In the genomic region with DNA sequence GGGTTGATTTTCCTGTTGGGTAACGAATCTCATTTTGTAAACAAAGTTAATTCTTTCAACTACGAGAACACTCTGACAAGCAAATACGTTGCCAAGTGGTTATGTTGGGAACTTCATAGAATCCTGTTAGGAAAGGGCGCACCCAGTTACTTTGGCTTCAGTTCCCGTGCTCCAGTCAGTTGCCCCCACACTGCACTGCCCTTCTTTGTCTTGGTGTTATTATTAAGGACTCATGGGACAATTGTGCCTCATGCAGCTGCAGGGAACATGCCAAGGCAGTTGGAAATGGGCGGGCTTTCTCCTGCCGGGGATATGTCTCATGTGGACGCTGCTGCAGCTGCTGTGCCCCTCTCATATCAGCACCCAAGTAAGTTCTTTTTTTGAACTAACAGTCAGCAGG, we compare ENCODE assay signal across 13 cellular contexts. TPM values are rescaled to one million over a fixed set of nuclear protein-coding genes. Genes with fewer than 3 reads are reported as not detected.
A peak's percentile ranks its signal among the peaks of the same experiment; 100 is the strongest.
DNase-seq lines count a peak whose midpoint lies in the region; ATAC-seq and TF ChIP-seq lines count a peak whose summit lies in the region.
"Had no signal": no experiment of that assay in that cellular context is flagged by ENCODE, and none has a peak within 500 bp of the region (broad histone marks: within the 10 kb centered on the region; RNA-seq: fewer than 3 reads in every experiment).

No MANE protein-coding gene starts in this region.

- dilution Hi-C loops in mammary epithelial cell (cut with HindIII; ENCODE audit: low sequenced_read_pairs): no loop called here

- H3K79me2 ChIP-seq in mammary epithelial cell (ENCODE audit: insufficient read depth, low read length) (no peaks in the 10 kb centered on the region), neural progenitor cell (ENCODE audit: low read depth) (no peaks in the 10 kb centered on the region)

- no TSS peak for BruUV-seq in mammary epithelial cell (replicated peaks; lab: Mats Ljungman, UMichigan)

- H3K4me1 Mint-ChIP-seq in neural progenitor cell: peaks cover 22% of the 10 kb centered on the region

- ATAC-seq in aorta (ENCODE audit: low FRiP score) (peak; percentile 56), GM19035 (IDR thresholded peaks at IDR 0.05; ENCODE audit: unreplicated experiment) (no peak)
- ATAC-seq: effector memory CD8-positive, alpha-beta T cell; PC-3 had no signal

- peaks cover 12% of the 10 kb centered on the region for H3F3A ChIP-seq in neural progenitor cell (ENCODE audit: low read depth)

- no peak overlapping the region for H3K4me2 ChIP-seq in mammary epithelial cell (ENCODE audit: insufficient read depth, low read depth, low read length)
- no peak overlapping the region for H3K4me2 ChIP-seq in neural progenitor cell

- H3K36me3 ChIP-seq in breast epithelium (no peaks in the 10 kb centered on the region), mammary epithelial cell (ENCODE audit: insufficient read depth, low read length) (peaks cover 39% of the 10 kb centered on the region), neural progenitor cell (peaks cover 10% of the 10 kb centered on the region), aorta (ENCODE audit: control insufficient read depth in 1 of 2, insufficient read depth in 2 of 2, low read length in 1 of 2) (peaks cover 0 to 2% of the 10 kb centered on the region in 2 donors)

- H3K9ac ChIP-seq in mammary epithelial cell (ENCODE audit: insufficient read depth, low read length): no peak overlapping the region
- H3K9ac ChIP-seq in neural progenitor cell: no peak overlapping the region

- H3K4me1 ChIP-seq in breast epithelium: peaks cover 0 to 4% of the 10 kb centered on the region in 2 donors
- no peaks in the 10 kb centered on the region for H3K4me1 ChIP-seq in mammary epithelial cell (ENCODE audit: insufficient read depth, low read length)
- H3K4me1 ChIP-seq in neural progenitor cell: peaks cover 28% of the 10 kb centered on the region
- H3K4me1 ChIP-seq in aorta (ENCODE audit: control insufficient read depth in 1 of 2, insufficient read depth in 2 of 2, low read length in 2 of 2): peaks cover 0 to 2% of the 10 kb centered on the region in 2 donors

- CTCF ChIA-PET in mammary epithelial cell (lab: Charles Lee; ENCODE audit: low non-redundant PET): no interaction called here

- H4K20me1 ChIP-seq in mammary epithelial cell (ENCODE audit: insufficient read depth, low read length): no peaks in the 10 kb centered on the region
- H4K20me1 ChIP-seq in neural progenitor cell (ENCODE audit: low read depth): no peaks in the 10 kb centered on the region

- H3K36me3 Mint-ChIP-seq in neural progenitor cell: peaks cover 9% of the 10 kb centered on the region

- peak in 2 of 3 donors; percentile 19 to 24 for TF ChIP-seq CTCF in breast epithelium (IDR thresholded peaks at IDR 0.05)
- TF ChIP-seq CTCF in mammary epithelial cell (conservative IDR thresholded peaks at IDR 0.05 in 1 of 2, IDR thresholded peaks at IDR 0.05 in 1 of 2; ENCODE audit: extremely low read depth in 1 of 2, insufficient read depth in 1 of 2, low read depth in 1 of 2, low read length in 2 of 2): no peak
- peak; percentile 18 for TF ChIP-seq CTCF in fibroblast of the aortic adventitia (IDR thresholded peaks at IDR 0.05; ENCODE audit: insufficient read depth, low read length)
- TF ChIP-seq CTCF in neural progenitor cell (IDR thresholded peaks at IDR 0.05): no peak

- peak overlapping the region; percentile 48 for H3K27ac Mint-ChIP-seq in neural progenitor cell
- H3K27ac Mint-ChIP-seq: activated CD4-positive, alpha-beta T cell treated with anti-CD3 and anti-CD28 coated beads, Interleukin-2, amount 10 ng/mL, durations not matched to agents 7 days and 5 days had no signal

- WGBS in mammary epithelial cell (ENCODE audit: low coverage, missing lambda C conversion rate): 49% methylated on average over 8 of the region's 8 CpGs
- WGBS in aorta, 2 donors: 7 to 47% methylated on average over 8 of the region's 8 CpGs

- no peaks in the 10 kb centered on the region for H3K9me3 Mint-ChIP-seq in neural progenitor cell
- H3K9me3 Mint-ChIP-seq: activated CD4-positive, alpha-beta T cell treated with anti-CD3 and anti-CD28 coated beads, Interleukin-2, amount 10 ng/mL, durations not matched to agents 7 days and 5 days; effector memory CD8-positive, alpha-beta T cell had no signal

- TF ChIP-seq POLR2A in breast epithelium (IDR thresholded peaks at IDR 0.05): no peak

- H3K27ac ChIP-seq in breast epithelium (peak overlapping the region; percentile 1 to 66), mammary epithelial cell (ENCODE audit: insufficient read depth, low read depth, low read length) (no peak overlapping the region), neural progenitor cell (peak overlapping the region; percentile 79), aorta (ENCODE audit: low read depth in 1 of 2, low read length in 2 of 2) (no peak overlapping the region)

- H3K4me3 ChIP-seq in breast epithelium (no peak overlapping the region), mammary epithelial cell (replicated peaks in 1 of 3; ENCODE audit: insufficient read depth in 1 of 3, low read depth in 2 of 3, low read length in 3 of 3) (no peak overlapping the region), fibroblast of the aortic adventitia (ENCODE audit: low read depth, low read length) (no peak overlapping the region), neural progenitor cell (no peak overlapping the region), aorta (ENCODE audit: low read length in 2 of 2) (no peak overlapping the region)

- intact Hi-C loops in breast epithelium (cut with DNase I; ENCODE audit: low total_unique reads): no loop called here
- intact Hi-C loops in mammary epithelial cell (cut with micrococcal nuclease): no loop called here
- intact Hi-C loops in aorta (cut with DNase I): loop anchor here in 1 of 2 donors (10.0 kb wide), 1 partner anchor 131 kb away; no protein-coding TSS in a partner anchor

- H3K27me3 ChIP-seq in breast epithelium (peaks cover 0 to 4% of the 10 kb centered on the region in 2 donors), mammary epithelial cell (ENCODE audit: insufficient read depth, low read length) (no peaks in the 10 kb centered on the region), neural progenitor cell (no peaks in the 10 kb centered on the region), aorta (ENCODE audit: control insufficient read depth in 1 of 2, insufficient read depth in 2 of 2, low read length in 1 of 2) (no peaks in the 10 kb centered on the region)

- H2AFZ ChIP-seq in mammary epithelial cell (ENCODE audit: low read depth, low read length): no peak overlapping the region
- no peak overlapping the region for H2AFZ ChIP-seq in neural progenitor cell (replicated peaks)

- in situ Hi-C loops in mammary epithelial cell (cut with MboI; ENCODE audit: low sequenced_read_pairs in 2 of 2): no loop called here

- H3K27me3 Mint-ChIP-seq in neural progenitor cell (ENCODE audit: insufficient read depth, low read depth): peaks cover 2% of the 10 kb centered on the region
- H3K27me3 Mint-ChIP-seq: activated CD4-positive, alpha-beta T cell treated with anti-CD3 and anti-CD28 coated beads, Interleukin-2, amount 10 ng/mL, durations not matched to agents 7 days and 5 days; effector memory CD8-positive, alpha-beta T cell had no signal

- H3K9me3 ChIP-seq in breast epithelium (no peaks in the 10 kb centered on the region), mammary epithelial cell (replicated peaks; ENCODE audit: insufficient read depth, low read length) (no peaks in the 10 kb centered on the region), neural progenitor cell (ENCODE audit: low read depth) (no peaks in the 10 kb centered on the region), aorta (ENCODE audit: control insufficient read depth, low read length) (no peaks in the 10 kb centered on the region)

- DNase-seq in breast epithelium (ENCODE audit: low spot score in 2 of 2) (peak in 1 of 2 donors; percentile 50), mammary epithelial cell (no peak), fibroblast of the aortic adventitia (ENCODE audit: low read depth) (no peak), neural progenitor cell (ENCODE audit: low spot score) (peak; percentile 25), aorta (peak in 1 of 2 donors; percentile 48), GDM1 (lab: John Stamatoyannopoulos, UW) (no peak), NCI-H2196 (lab: John Stamatoyannopoulos, UW; ENCODE audit: unreplicated experiment) (no peak)
- DNase-seq: activated CD4-positive, alpha-beta T cell treated with anti-CD3 and anti-CD28 coated beads, Interleukin-2, amount 10 ng/mL, durations not matched to agents 7 days and 5 days; effector memory CD8-positive, alpha-beta T cell; NCI-H2171; PC-3; stimulated activated CD4-positive, alpha-beta T cell treated with anti-CD3 and anti-CD28 coated beads, Interleukin-15, amount 100 ng/mL, for 24 hours had no signal

- no peak overlapping the region for H3K4me3 Mint-ChIP-seq in neural progenitor cell
- H3K4me3 Mint-ChIP-seq: activated CD4-positive, alpha-beta T cell treated with anti-CD3 and anti-CD28 coated beads, Interleukin-2, amount 10 ng/mL, durations not matched to agents 7 days and 5 days; effector memory CD8-positive, alpha-beta T cell had no signal

RNA-seq across cellular contexts. Expression of a gene that starts 28.9 kb away (rescaled TPM):
- total RNA-seq in breast epithelium (100 to 1,000 TPM in 1 of 3 donors, 10 to 100 TPM in 2; 10.7 to 136 (median 48.8) TPM), mammary epithelial cell (10 to 100 TPM; 39.3 to 42.0 TPM), fibroblast of the aortic adventitia (ENCODE audit: low replicate concordance) (20.3 and 41.7 TPM in 2 replicates), neural progenitor cell (ENCODE audit: low replicate concordance) (23.3 and 36.0 TPM in 2 replicates), aorta (10 to 100 TPM; 23.8 to 34.6 TPM)
- polyA plus RNA-seq in mammary epithelial cell (12.5 TPM), aorta (10 to 100 TPM in 1 of 2 donors, 1 to 10 TPM in 1; 8.4 to 61.6 TPM)
- polyA minus RNA-seq in mammary epithelial cell: 3.2 TPM

RNA-seq across cellular contexts. Expression of a gene that starts 29.1 kb away (rescaled TPM):
- total RNA-seq in breast epithelium (10 to 100 TPM in 2 of 3 donors, 1 to 10 TPM in 1; 8.2 to 25.3 (median 21.0) TPM), mammary epithelial cell (10 to 100 TPM; 25.3 to 31.2 TPM), fibroblast of the aortic adventitia (ENCODE audit: low replicate concordance) (21.5 and 31.4 TPM in 2 replicates), neural progenitor cell (ENCODE audit: low replicate concordance) (24.9 and 31.6 TPM in 2 replicates), aorta (10 to 100 TPM; 17.4 to 18.5 TPM)
- polyA plus RNA-seq in mammary epithelial cell (13.9 TPM), aorta (10 to 100 TPM in 1 of 2 donors, 1 to 10 TPM in 1; 6.5 to 13.3 TPM)
- 20.3 TPM for polyA minus RNA-seq in mammary epithelial cell

RNA-seq across cellular contexts. Expression of a gene that starts 53.4 kb away (rescaled TPM):
- total RNA-seq in breast epithelium: 10 to 100 TPM in 2 of 3 donors, 1 to 10 TPM in 1; 3.4 to 81.7 (median 35.7) TPM
- 100 to 1,000 TPM in 1 of 2 donors, 1 to 10 TPM in 1; 4.0 to 146 TPM for total RNA-seq in mammary epithelial cell
- polyA plus RNA-seq in mammary epithelial cell: 152 TPM
- polyA minus RNA-seq in mammary epithelial cell: 268 TPM
- total RNA-seq in fibroblast of the aortic adventitia (ENCODE audit: low replicate concordance): 0.57 and 10.4 TPM in 2 replicates
- 49.6 and 69.2 TPM in 2 replicates for total RNA-seq in neural progenitor cell (ENCODE audit: low replicate concordance)
- 10 to 100 TPM; 16.6 to 19.6 TPM for total RNA-seq in aorta
- 10 to 100 TPM in 1 of 2 donors, 1 to 10 TPM in 1; 6.3 to 15.4 TPM for polyA plus RNA-seq in aorta
- total RNA-seq: activated CD4-positive, alpha-beta T cell treated with anti-CD3 and anti-CD28 coated beads, Interleukin-2, amount 10 ng/mL, durations not matched to agents 7 days and 5 days had no signal

Comparison
In these comparisons a context has a peak if more than half of its experiments do, and no peak if none do; other contexts are left out.
1. H3K27ac ChIP-seq: peak in breast epithelium (2 of 2) and neural progenitor cell (single experiment); none in mammary epithelial cell (single experiment) and aorta (0 of 2).
2. CTCF ChIP-seq: peak in breast epithelium (2 of 3) and fibroblast of the aortic adventitia (single experiment); none in mammary epithelial cell (0 of 2) and neural progenitor cell (single experiment).